ENCODE assay signal across 13 cellular contexts in genomic region chr2:74894261-74895030, GRCh38.
DNase-seq lines count a peak whose midpoint lies in the region; ATAC-seq and TF ChIP-seq lines count a peak whose summit lies in the region.
"Had no signal": no experiment of that assay in that cellular context is flagged by ENCODE, and none has a peak within 500 bp of the region (broad histone marks: within the 10 kb centered on the region; RNA-seq: fewer than 3 reads in every experiment).

No MANE protein-coding gene starts in this region.

- no peak for TF ChIP-seq EP300 in suprapubic skin (IDR thresholded peaks at IDR 0.05)

- ATAC-seq in heart left ventricle: no peak

- 89 to 96% (median 93%) methylated on average over 6 of the region's 6 CpGs for WGBS in heart left ventricle, 4 donors
- 88% methylated on average over 6 of the region's 6 CpGs for WGBS in suprapubic skin

- H3K27ac ChIP-seq in SJSA1 (peak overlapping the region; percentile 48), tibial artery (peak overlapping the region; percentile 39 to 65), heart left ventricle (peak overlapping the region in 1 of 12 donors; percentile 56), suprapubic skin (no peak overlapping the region)
- H3K27ac ChIP-seq: adrenal gland had no signal

- peaks cover 9% of the 10 kb centered on the region for H3K4me1 Mint-ChIP-seq in activated T-cell treated with anti-CD3 and anti-CD28 coated beads, Interleukin-2, amount 50 U/mL, for 24 hours (ENCODE audit: low read depth)
- H3K4me1 Mint-ChIP-seq: IgD-negative memory B cell had no signal

- TF ChIP-seq CTCF in tibial artery (IDR thresholded peaks at IDR 0.05) (no peak), heart left ventricle (IDR thresholded peaks at IDR 0.05) (no peak), suprapubic skin (IDR thresholded peaks at IDR 0.05) (no peak)

- H3K4me1 ChIP-seq in SJSA1 (replicated peaks): peaks cover 57% of the 10 kb centered on the region
- peaks cover 0 to 31% (median 9%) of the 10 kb centered on the region in 4 donors for H3K4me1 ChIP-seq in tibial artery
- peaks cover 0 to 7% (median 0%) of the 10 kb centered on the region in 12 donors for H3K4me1 ChIP-seq in heart left ventricle
- no peaks in the 10 kb centered on the region for H3K4me1 ChIP-seq in suprapubic skin
- H3K4me1 ChIP-seq: adrenal gland had no signal

- no peak overlapping the region for H3K4me3 ChIP-seq in SJSA1
- H3K4me3 ChIP-seq in tibial artery: no peak overlapping the region
- H3K4me3 ChIP-seq in heart left ventricle: no peak overlapping the region
- no peak overlapping the region for H3K4me3 ChIP-seq in suprapubic skin
- H3K4me3 ChIP-seq: adrenal gland had no signal

- peak overlapping the region; percentile 53 for H3K27ac Mint-ChIP-seq in activated T-cell treated with anti-CD3 and anti-CD28 coated beads, Interleukin-2, amount 50 U/mL, for 24 hours
- H3K27ac Mint-ChIP-seq: IgD-negative memory B cell; T-helper 1 cell treated with Interleukin-12 subunit alpha and Interleukin-12 subunit beta and Interleukin-4 antibody, amounts not matched to agents 30 μg/mL and 1 μg/mL, for 36 hours had no signal

- peaks cover 87% of the 10 kb centered on the region for H3K36me3 Mint-ChIP-seq in activated T-cell treated with anti-CD3 and anti-CD28 coated beads, Interleukin-2, amount 50 U/mL, for 24 hours (ENCODE audit: low read depth)

- H3K9me3 ChIP-seq in SJSA1 (replicated peaks) (no peaks in the 10 kb centered on the region), tibial artery (no peaks in the 10 kb centered on the region), heart left ventricle (no peaks in the 10 kb centered on the region), suprapubic skin (no peaks in the 10 kb centered on the region)
- H3K9me3 ChIP-seq: adrenal gland had no signal

- no peak overlapping the region for H3K4me3 Mint-ChIP-seq in activated T-cell treated with anti-CD3 and anti-CD28 coated beads, Interleukin-2, amount 50 U/mL, for 24 hours
- H3K4me3 Mint-ChIP-seq: T-helper 1 cell treated with Interleukin-12 subunit alpha and Interleukin-12 subunit beta and Interleukin-4 antibody, amounts not matched to agents 30 μg/mL and 1 μg/mL, for 36 hours had no signal

- TF ChIP-seq POLR2A in erythroblast (IDR thresholded peaks at IDR 0.05; ENCODE audit: low read length) (no peak), heart left ventricle (IDR thresholded peaks at IDR 0.05) (no peak), suprapubic skin (IDR thresholded peaks at IDR 0.05) (no peak)

- DNase-seq in activated T-cell treated with anti-CD3 and anti-CD28 coated beads, Interleukin-2, amount 50 U/mL, for 24 hours: no peak
- DNase-seq in activated T-cell treated with anti-CD3 and anti-CD28 coated beads for 4 hours: no peak
- peak in 1 of 2 experiments; percentile 59 for DNase-seq in SJSA1 (ENCODE audit: low read depth in 1 of 2, low spot score in 2 of 2)
- DNase-seq in fibroblast of the conjunctiva (ENCODE audit: low read depth): peak; percentile 24
- DNase-seq in tibial artery: no peak
- no peak for DNase-seq in erythroblast (lab: John Stamatoyannopoulos, UW)
- DNase-seq in heart left ventricle: no peak
- no peak for DNase-seq in suprapubic skin (ENCODE audit: low spot score in 2 of 2)
- DNase-seq: islet precursor cell; stimulated activated CD4-positive, alpha-beta T cell treated with anti-CD3 and anti-CD28 coated beads, Interleukin-12 subunit alpha, Interleukin-12 subunit beta, amount 100 ng/mL, for 4 hours had no signal

- H3K36me3 ChIP-seq in SJSA1 (peaks cover 11% of the 10 kb centered on the region), tibial artery (peaks cover 4 to 21% (median 18%) of the 10 kb centered on the region in 3 donors), heart left ventricle (peaks cover 0 to 15% (median 6%) of the 10 kb centered on the region in 9 donors), suprapubic skin (peaks cover 13% of the 10 kb centered on the region)
- H3K36me3 ChIP-seq: adrenal gland had no signal

- intact Hi-C loops in tibial artery (cut with DNase I; ENCODE audit: low total_unique reads): no loop called here
- intact Hi-C loops in heart left ventricle (cut with DNase I): no loop called here

- no peaks in the 10 kb centered on the region for H3K27me3 Mint-ChIP-seq in activated T-cell treated with anti-CD3 and anti-CD28 coated beads, Interleukin-2, amount 50 U/mL, for 24 hours
- H3K27me3 Mint-ChIP-seq: IgD-negative memory B cell had no signal

- H3K27me3 ChIP-seq in SJSA1 (replicated peaks): no peaks in the 10 kb centered on the region
- H3K27me3 ChIP-seq in tibial artery: no peaks in the 10 kb centered on the region
- H3K27me3 ChIP-seq in heart left ventricle: no peaks in the 10 kb centered on the region
- no peaks in the 10 kb centered on the region for H3K27me3 ChIP-seq in suprapubic skin
- H3K27me3 ChIP-seq: adrenal gland had no signal

- peaks cover 2% of the 10 kb centered on the region for H3K9me3 Mint-ChIP-seq in activated T-cell treated with anti-CD3 and anti-CD28 coated beads, Interleukin-2, amount 50 U/mL, for 24 hours
